Comparison of ENCODE assay signal across 29 cellular contexts in genomic region chr5:124764585-124764984, GRCh38. TPM values are rescaled to one million over a fixed set of nuclear protein-coding genes. Genes with fewer than 3 reads are reported as not detected.
"Had no signal": no experiment of that assay in that cellular context is flagged by ENCODE, and none has a peak within 500 bp of the region (broad histone marks: within the 10 kb centered on the region; RNA-seq: fewer than 3 reads in every experiment).

No MANE protein-coding gene starts in this region.

- H3K36me3 ChIP-seq: ascending aorta, heart left ventricle had no signal

- H3K79me2 ChIP-seq: hepatocyte had no signal

- H3K9me3 ChIP-seq: ascending aorta, heart left ventricle had no signal

- H3K27ac ChIP-seq: ascending aorta, epithelial cell of prostate, heart left ventricle, hepatocyte had no signal

- ATAC-seq: activated CD4-positive, alpha-beta T cell treated with anti-CD3 and anti-CD28 coated beads for 36 hours; activated CD8-positive, alpha-beta memory T cell treated with anti-CD3 and anti-CD28 coated beads, Interleukin-2, amount 10 ng/mL, durations not matched to agents 7 days and 5 days; activated CD8-positive, alpha-beta T cell treated with anti-CD3 and anti-CD28 coated beads, Interleukin-2, amount 10 ng/mL, durations not matched to agents 7 days and 5 days; activated naive CD4-positive, alpha-beta T cell treated with anti-CD3 and anti-CD28 coated beads, Interleukin-2, amount 50 U/mL, for 72 hours; heart left ventricle had no signal

- DNase-seq: activated CD4-positive, alpha-beta memory T cell treated with anti-CD3 and anti-CD28 coated beads for 36 hours; activated CD4-positive, alpha-beta T cell treated with anti-CD3 and anti-CD28 coated beads for 36 hours; activated CD4-positive, alpha-beta T cell treated with anti-CD3 and anti-CD28 coated beads, Interleukin-2, amount 10 ng/mL, durations not matched to agents 24 days and 14 days; activated CD4-positive, CD25-positive, alpha-beta regulatory T cell; activated CD4-positive, CD25-positive, alpha-beta regulatory T cell treated with anti-CD3 and anti-CD28 coated beads, Interleukin-2, amount 50 U/mL, for 72 hours; activated CD8-positive, alpha-beta memory T cell treated with anti-CD3 and anti-CD28 coated beads, Interleukin-2, amount 10 ng/mL, durations not matched to agents 7 days and 5 days; activated CD8-positive, alpha-beta memory T cell treated with anti-CD3 and anti-CD28 coated beads, Interleukin-2, amount 50 U/mL, for 4 hours; activated CD8-positive, alpha-beta T cell treated with anti-CD3 and anti-CD28 coated beads, Interleukin-2, amount 10 ng/mL, durations not matched to agents 7 days and 5 days; activated effector memory CD4-positive, alpha-beta T cell treated with anti-CD3 and anti-CD28 coated beads, Interleukin-2, amount 50 U/mL, for 16 hours; activated naive CD4-positive, alpha-beta T cell treated with anti-CD3 and anti-CD28 coated beads, Interleukin-2, amount 10 ng/mL, durations not matched to agents 7 days and 5 days; activated naive CD8-positive, alpha-beta T cell treated with anti-CD3 and anti-CD28 coated beads, Interleukin-2, amount 10 ng/mL, durations not matched to agents 7 days and 5 days; activated T-cell treated with anti-CD3 and anti-CD28 coated beads, Interleukin-2, amount 50 U/mL, for 1 hour; activated T-cell treated with anti-CD3 and anti-CD28 coated beads, Interleukin-2, amount 50 U/mL, for 48 hours; effector CD8-positive, alpha-beta T cell; endodermal cell; foreskin fibroblast; glutamatergic neuron; heart left ventricle; T-helper 2 cell had no signal

- FAIRE-seq: bronchial epithelial cell, frontal cortex, TTC549 had no signal

- H3K27me3 ChIP-seq: ascending aorta, heart left ventricle, hepatocyte had no signal

- H3K4me3 ChIP-seq: ascending aorta, heart left ventricle, hepatocyte had no signal

- H2AFZ ChIP-seq: hepatocyte had no signal

- H3K4me2 ChIP-seq: hepatocyte had no signal

RNA-seq across cellular contexts. Expression of gene ZNF608, which starts 18.1 kb away (rescaled TPM):
- total RNA-seq: activated CD4-positive, alpha-beta memory T cell treated with anti-CD3 and anti-CD28 coated beads for 36 hours; activated CD4-positive, alpha-beta T cell treated with anti-CD3 and anti-CD28 coated beads for 36 hours; activated CD4-positive, alpha-beta T cell treated with anti-CD3 and anti-CD28 coated beads, Interleukin-2, amount 10 ng/mL, durations not matched to agents 24 days and 14 days; activated CD8-positive, alpha-beta memory T cell treated with anti-CD3 and anti-CD28 coated beads for 36 hours; activated CD8-positive, alpha-beta memory T cell treated with anti-CD3 and anti-CD28 coated beads, Interleukin-2, amount 10 ng/mL, durations not matched to agents 7 days and 5 days; activated CD8-positive, alpha-beta T cell treated with anti-CD3 and anti-CD28 coated beads, Interleukin-2, amount 10 ng/mL, durations not matched to agents 7 days and 5 days; activated naive CD4-positive, alpha-beta T cell treated with anti-CD3 and anti-CD28 coated beads, Interleukin-2, amount 50 U/mL, for 72 hours; activated naive CD8-positive, alpha-beta T cell treated with anti-CD3 and anti-CD28 coated beads, Interleukin-2, amount 10 ng/mL, durations not matched to agents 7 days and 5 days; activated T-helper 1 cell treated with anti-CD3 and anti-CD28 coated beads, Interleukin-12 subunit alpha, Interleukin-12 subunit beta, Interleukin-2, Interleukin-4 antibody, amounts not matched to agents 30 ng/mL and 10 ng/mL and 1 ng/mL, durations not matched to agents 14 hours and 24 hours and 36 hours; activated T-helper 2 cell treated with anti-CD3 and anti-CD28 coated beads, Interferon-gamma antibody, Interleukin-2, Interleukin-4, amounts not matched to agents 10 μg/mL and 5 μg/mL and 100 μg/mL, durations not matched to agents 14 hours and 24 hours and 36 hours had no signal
